2 cellular contexts compared by ENCODE assay signal in genomic region chr15:65076486-65077290, GRCh38.
TF ChIP-seq lines count a peak whose summit lies in the region.

KBTBD13 (plus strand) TSS chr15:65076746; CDS start chr15:65076816, 70 bp downstream.

TF ChIP-seq in K562, 482 proteins besides CTCF, POLR2A, EP300 and RAD21:
- TF ChIP-seq ZFP1 (CRISPR knock-in tag; IDR thresholded peaks at IDR 0.05), result no peak
- TF ChIP-seq SMARCC2 (IDR thresholded peaks at IDR 0.05; ENCODE audit: low read depth), result no peak
- TF ChIP-seq MNT (conservative IDR thresholded peaks at IDR 0.05), result no peak
- no peak for TF ChIP-seq ZNF57 (CRISPR knock-in tag; IDR thresholded peaks at IDR 0.05)
- TF ChIP-seq RFX5 (IDR thresholded peaks at IDR 0.05; ENCODE audit: low read depth, low read length), result no peak
- no peak for TF ChIP-seq SIRT6 (IDR thresholded peaks at IDR 0.05; ENCODE audit: low read depth, low read length)
TF ChIP-seq in K562: peak in this region for 0.

TF ChIP-seq in HepG2, 621 proteins besides CTCF, POLR2A, EP300 and RAD21:
- TF ChIP-seq ZHX1 (CRISPR knock-in tag; IDR thresholded peaks at IDR 0.05; ENCODE audit: low read depth), result peak; percentile 30; the same call in 1 of the 2 replicates
- TF ChIP-seq NR2F2 (IDR thresholded peaks at IDR 0.05; ENCODE audit: borderline replicate concordance, low read depth), result no peak
